Comparison of ENCODE assay signal across 8 cellular contexts in the genomic region with DNA sequence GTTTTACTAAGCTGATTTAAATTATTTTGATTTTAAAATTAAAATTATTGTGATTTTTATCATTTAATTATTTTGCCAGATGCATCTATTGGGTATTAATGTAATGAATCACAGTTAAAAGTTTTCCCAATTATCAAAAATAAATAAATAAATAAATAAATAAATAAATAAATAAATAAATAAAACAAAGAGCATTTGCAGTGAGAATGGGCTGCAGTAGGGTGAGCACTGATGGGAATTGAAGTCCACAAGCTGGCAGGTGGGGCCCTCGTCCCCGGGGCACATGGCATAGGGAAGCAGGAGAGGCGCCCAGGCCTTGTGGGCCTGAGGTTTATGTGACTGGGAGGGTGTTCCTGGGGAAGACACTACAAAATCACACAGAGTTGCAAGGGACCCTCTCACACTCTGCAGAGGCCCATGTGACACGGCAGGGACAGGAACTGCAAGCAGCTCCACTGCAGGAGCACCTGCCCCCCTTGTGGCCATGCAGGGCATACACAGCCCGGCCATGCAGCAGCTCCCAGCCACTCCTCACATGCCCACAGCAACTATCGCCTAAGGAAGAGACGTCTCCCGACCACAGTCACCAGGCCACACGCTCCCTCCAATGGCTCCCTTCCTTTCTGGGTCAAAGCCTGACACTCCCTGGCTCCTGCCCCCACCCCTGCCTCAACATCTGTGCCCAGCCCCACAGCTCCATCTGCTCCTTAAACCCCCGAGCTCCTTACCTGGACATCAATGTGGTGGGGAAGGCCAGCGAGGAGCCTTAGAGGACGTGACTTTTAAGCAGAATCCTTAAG.
DNase-seq lines count a peak whose midpoint lies in the region; ATAC-seq, FAIRE-seq and TF ChIP-seq lines count a peak whose summit lies in the region.

No MANE protein-coding gene starts in this region.

- BruUV-seq in A673 (replicated peaks; lab: Mats Ljungman, UMichigan): no TSS peak

- peaks cover 4% of the 10 kb centered on the region for H3K9me3 Mint-ChIP-seq in activated CD8-positive, alpha-beta T cell treated with anti-CD3 and anti-CD28 coated beads for 36 hours

- TF ChIP-seq CTCF in A673 (conservative IDR thresholded peaks at IDR 0.05; ENCODE audit: low read depth, low read length) (peak; percentile 69), NB4 (IDR thresholded peaks at IDR 0.05; ENCODE audit: low read depth, low read length) (peak; percentile 97)
- peak; percentile 45 for TF ChIP-seq CTCF in activated CD8-positive, alpha-beta T cell treated with anti-CD3 and anti-CD28 coated beads for 36 hours (IDR thresholded peaks at IDR 0.05)

- no peaks in the 10 kb centered on the region for H3K36me3 Mint-ChIP-seq in activated CD8-positive, alpha-beta T cell treated with anti-CD3 and anti-CD28 coated beads for 36 hours (ENCODE audit: low read depth)

- peaks cover 22% of the 10 kb centered on the region for H3K27me3 ChIP-seq in A673 (replicated peaks; ENCODE audit: insufficient read depth, low read depth, low read length, poor library complexity)

- no peaks in the 10 kb centered on the region for H3K4me1 Mint-ChIP-seq in activated CD8-positive, alpha-beta T cell treated with anti-CD3 and anti-CD28 coated beads for 36 hours (ENCODE audit: low read depth)

- no peaks in the 10 kb centered on the region for H3K4me1 ChIP-seq in A673 (ENCODE audit: insufficient read depth, low read length, poor library complexity, severe bottlenecking)

- H3K27ac ChIP-seq in A673 (ENCODE audit: low read depth, low read length, poor library complexity, severe bottlenecking): no peak overlapping the region

- H3K27ac Mint-ChIP-seq in activated CD8-positive, alpha-beta T cell treated with anti-CD3 and anti-CD28 coated beads for 36 hours: no peak overlapping the region

- H3K4me3 ChIP-seq in A673 (ENCODE audit: low read depth, low read length, poor library complexity, severe bottlenecking) (no peak overlapping the region), NB4 (ENCODE audit: low read depth, low read length) (no peak overlapping the region)

- H3K4me3 Mint-ChIP-seq in activated CD8-positive, alpha-beta T cell treated with anti-CD3 and anti-CD28 coated beads for 36 hours: no peak overlapping the region

- no peak for TF ChIP-seq POLR2A in GM12892 (IDR thresholded peaks at IDR 0.05; ENCODE audit: low read depth, low read length)
- TF ChIP-seq POLR2A in NB4 (IDR thresholded peaks at IDR 0.05; ENCODE audit: extremely low read depth, insufficient read length): no peak

- peaks cover 4% of the 10 kb centered on the region for H3K9me3 ChIP-seq in A673 (ENCODE audit: low read depth, low read length, poor library complexity, severe bottlenecking)

- H3K27me3 Mint-ChIP-seq in activated CD8-positive, alpha-beta T cell treated with anti-CD3 and anti-CD28 coated beads for 36 hours: no peaks in the 10 kb centered on the region

- DNase-seq in A673 (ENCODE audit: low spot score) (peak; percentile 75), GM12892 (ENCODE audit: insufficient read length) (peak; percentile 57), NB4 (ENCODE audit: low read depth) (peak; percentile 88), iPS-NIHi7 (ENCODE audit: extremely low spot score) (peak; percentile 86)
- DNase-seq in activated CD8-positive, alpha-beta T cell treated with anti-CD3 and anti-CD28 coated beads for 36 hours: peak; percentile 44
- peak; percentile 15 to 34 for DNase-seq in stimulated activated CD8-positive, alpha-beta memory T cell treated with anti-CD3 and anti-CD28 coated beads, Interleukin-15, amount 100 ng/mL, for 48 hours (ENCODE audit: low read depth in 2 of 2)

- CTCF ChIA-PET in A673 (lab: Charles Lee): interaction anchor here (0.7 to 1.1 kb wide), 2 partner anchors 295 to 350 kb away, joined by 5 to 6 read pairs; no protein-coding TSS in a partner anchor
- CTCF ChIA-PET in activated CD8-positive, alpha-beta T cell treated with anti-CD3 and anti-CD28 coated beads for 36 hours (lab: Charles Lee): interaction anchor here (0.8 to 2.6 kb wide), 5 partner anchors 13 to 350 kb away, joined by 3 to 15 read pairs (median 3); no protein-coding TSS in a partner anchor

- intact Hi-C loops in A673 (cut with micrococcal nuclease; ENCODE audit: unreplicated experiment): no loop called here
- intact Hi-C loops in activated CD8-positive, alpha-beta T cell treated with anti-CD3 and anti-CD28 coated beads for 36 hours (cut with micrococcal nuclease): no loop called here

- POLR2A ChIA-PET in A673 (lab: Charles Lee; ENCODE audit: low non-redundant PET): no interaction called here
- POLR2A ChIA-PET in activated CD8-positive, alpha-beta T cell treated with anti-CD3 and anti-CD28 coated beads for 36 hours (lab: Charles Lee): no interaction called here

- H3K36me3 ChIP-seq in A673 (ENCODE audit: insufficient read depth, low read length, poor library complexity, severe bottlenecking): no peaks in the 10 kb centered on the region

- ATAC-seq in HG02623 (IDR thresholded peaks at IDR 0.05; ENCODE audit: unreplicated experiment) (peak; percentile 88), HG03039 (IDR thresholded peaks at IDR 0.05; ENCODE audit: unreplicated experiment) (no peak)
- peak; percentile 87 for ATAC-seq in activated CD8-positive, alpha-beta T cell treated with anti-CD3 and anti-CD28 coated beads for 36 hours

- peak; percentile 92 for FAIRE-seq in GM12892 (lab: Jason Lieb, UNC)

Comparison
In these comparisons a context has a peak if more than half of its experiments do, and no peak if none do; other contexts are left out.
1. DNase-seq: peak in every context shown above with its lines; median percentile 88 in NB4; 86 in iPS-NIHi7; 75 in A673; 57 in GM12892; 44 in activated CD8-positive, alpha-beta T cell treated with anti-CD3 and anti-CD28 coated beads for 36 hours; 24 in stimulated activated CD8-positive, alpha-beta memory T cell treated with anti-CD3 and anti-CD28 coated beads, Interleukin-15, amount 100 ng/mL, for 48 hours.
2. CTCF ChIP-seq: peak in every context shown above with its lines; median percentile 97 in NB4; 69 in A673; 45 in activated CD8-positive, alpha-beta T cell treated with anti-CD3 and anti-CD28 coated beads for 36 hours.